In genomic region chr10:69278446-69278963, GRCh38 we compare ENCODE assay signal across 8 cellular contexts. TPM values are rescaled to one million over a fixed set of nuclear protein-coding genes. Genes with fewer than 3 reads are reported as not detected.
DNase-seq lines count a peak whose midpoint lies in the region; ATAC-seq and TF ChIP-seq lines count a peak whose summit lies in the region.

TSS of gene HK1 (plus strand) at chr10:69278496.

- no peak within 1 kb of the TSS for H3K27ac ChIP-seq in urinary bladder (ENCODE audit: low read depth)

- H3K4me1 Mint-ChIP-seq in activated T-cell treated with anti-CD3 and anti-CD28 coated beads, Interleukin-2, amount 50 U/mL, for 72 hours (ENCODE audit: low read depth): no peaks in the 10 kb centered on the region

- WGBS in urinary bladder: 26% methylated on average over 11 of the region's 11 CpGs

- no peak within 1 kb of the TSS for H3K27ac Mint-ChIP-seq in activated T-cell treated with anti-CD3 and anti-CD28 coated beads, Interleukin-2, amount 50 U/mL, for 72 hours

- peaks cover 6% of the 10 kb centered on the region for H3K27me3 Mint-ChIP-seq in activated T-cell treated with anti-CD3 and anti-CD28 coated beads, Interleukin-2, amount 50 U/mL, for 72 hours (ENCODE audit: low read depth)

- no peaks in the 10 kb centered on the region for H3K4me1 ChIP-seq in urinary bladder (ENCODE audit: insufficient read depth)

- no peaks in the 10 kb centered on the region for H3K36me3 Mint-ChIP-seq in activated T-cell treated with anti-CD3 and anti-CD28 coated beads, Interleukin-2, amount 50 U/mL, for 72 hours (ENCODE audit: insufficient read depth in 2 of 2)

- TF ChIP-seq POLR2A in erythroblast (IDR thresholded peaks at IDR 0.05; ENCODE audit: low read length): no peak

- no peaks in the 10 kb centered on the region for H3K36me3 ChIP-seq in urinary bladder (ENCODE audit: insufficient read depth)

- H3K4me3 Mint-ChIP-seq in activated T-cell treated with anti-CD3 and anti-CD28 coated beads, Interleukin-2, amount 50 U/mL, for 72 hours: no peak within 1 kb of the TSS

- DNase-seq in activated T-cell treated with anti-CD3 and anti-CD28 coated beads, Interleukin-2, amount 50 U/mL, for 72 hours: no peak
- DNase-seq in activated T-cell treated with anti-CD3 and anti-CD28 coated beads, Interleukin-2, amount 50 U/mL, for 1 hour: no peak
- peak; percentile 36 to 41 for DNase-seq in dermis microvascular lymphatic vessel endothelial cell (ENCODE audit: low read depth in 2 of 2)
- no peak for DNase-seq in mesenteric fat pad (ENCODE audit: low spot score)
- no peak for DNase-seq in GM19238 (ENCODE audit: insufficient read length, low spot score)
- DNase-seq in erythroblast (lab: John Stamatoyannopoulos, UW): no peak
- DNase-seq in NCI-H2081 treated with DMSO at 0.1 percent for 48 hours (lab: John Stamatoyannopoulos, UW): no peak

- no peaks in the 10 kb centered on the region for H3K9me3 Mint-ChIP-seq in activated T-cell treated with anti-CD3 and anti-CD28 coated beads, Interleukin-2, amount 50 U/mL, for 72 hours

- ATAC-seq in activated T-cell treated with anti-CD3 and anti-CD28 coated beads, Interleukin-2, amount 50 U/mL, for 72 hours (replicated peaks in 1 of 2): no peak

- no peak within 1 kb of the TSS for H3K4me3 ChIP-seq in urinary bladder (ENCODE audit: low read depth, low read length)

RNA-seq across cellular contexts. Expression of gene HK1, which starts in this region (rescaled TPM):
- 100 to 1,000 TPM; 143 to 149 TPM for total RNA-seq in activated T-cell treated with anti-CD3 and anti-CD28 coated beads, Interleukin-2, amount 50 U/mL, for 72 hours
- total RNA-seq in dermis microvascular lymphatic vessel endothelial cell (97.1 and 113 TPM in 2 replicates), mesenteric fat pad (109 TPM), urinary bladder (37.5 TPM)
- 130 TPM for polyA plus RNA-seq in urinary bladder

Comparison
In these comparisons a context has a peak if more than half of its experiments do, and no peak if none do; other contexts are left out.
1. DNase-seq: peak in dermis microvascular lymphatic vessel endothelial cell (2 of 2); none in activated T-cell treated with anti-CD3 and anti-CD28 coated beads, Interleukin-2, amount 50 U/mL, for 72 hours (0 of 2), activated T-cell treated with anti-CD3 and anti-CD28 coated beads, Interleukin-2, amount 50 U/mL, for 1 hour (single experiment), mesenteric fat pad (single experiment), GM19238 (single experiment), erythroblast (0 of 2) and NCI-H2081 treated with DMSO at 0.1 percent for 48 hours (single experiment).